Comparison of ENCODE assay signal across 8 cellular contexts in genomic region chr4:55321707-55322264, GRCh38. TPM values are rescaled to one million over a fixed set of nuclear protein-coding genes. Genes with fewer than 3 reads are reported as not detected.
DNase-seq lines count a peak whose midpoint lies in the region; ATAC-seq, FAIRE-seq and TF ChIP-seq lines count a peak whose summit lies in the region.

No MANE protein-coding gene starts in this region.

- H3K27ac ChIP-seq in esophagus squamous epithelium = no peak overlapping the region
- H3K27ac ChIP-seq in neural progenitor cell = no peak overlapping the region

- no peaks in the 10 kb centered on the region for H3K36me3 Mint-ChIP-seq in activated CD4-positive, alpha-beta memory T cell treated with anti-CD3 and anti-CD28 coated beads, Interleukin-2, amount 10 ng/mL, durations not matched to agents 7 days and 5 days (ENCODE audit: low read depth)
- H3K36me3 Mint-ChIP-seq in neural progenitor cell = no peaks in the 10 kb centered on the region

- 22 to 24% methylated on average over 8 of the region's 8 CpGs for WGBS in esophagus squamous epithelium, 2 donors

- H3K4me3 ChIP-seq in esophagus squamous epithelium = no peak overlapping the region
- no peak overlapping the region for H3K4me3 ChIP-seq in neural progenitor cell

- no peak overlapping the region for H3K9ac ChIP-seq in neural progenitor cell

- peaks cover 4% of the 10 kb centered on the region for H3K27me3 Mint-ChIP-seq in activated CD4-positive, alpha-beta memory T cell treated with anti-CD3 and anti-CD28 coated beads, Interleukin-2, amount 10 ng/mL, durations not matched to agents 7 days and 5 days
- no peaks in the 10 kb centered on the region for H3K27me3 Mint-ChIP-seq in neural progenitor cell (ENCODE audit: insufficient read depth, low read depth)

- no peak overlapping the region for H2AFZ ChIP-seq in neural progenitor cell (replicated peaks)

- H3K4me3 Mint-ChIP-seq in activated CD4-positive, alpha-beta memory T cell treated with anti-CD3 and anti-CD28 coated beads, Interleukin-2, amount 10 ng/mL, durations not matched to agents 7 days and 5 days = no peak overlapping the region
- no peak overlapping the region for H3K4me3 Mint-ChIP-seq in neural progenitor cell

- H3K36me3 ChIP-seq in esophagus squamous epithelium (no peaks in the 10 kb centered on the region), neural progenitor cell (no peaks in the 10 kb centered on the region)

- peaks cover 10% of the 10 kb centered on the region for H3K4me1 Mint-ChIP-seq in activated CD4-positive, alpha-beta memory T cell treated with anti-CD3 and anti-CD28 coated beads, Interleukin-2, amount 10 ng/mL, durations not matched to agents 7 days and 5 days
- H3K4me1 Mint-ChIP-seq in neural progenitor cell = no peaks in the 10 kb centered on the region

- no peaks in the 10 kb centered on the region for H3K9me3 Mint-ChIP-seq in activated CD4-positive, alpha-beta memory T cell treated with anti-CD3 and anti-CD28 coated beads, Interleukin-2, amount 10 ng/mL, durations not matched to agents 7 days and 5 days
- H3K9me3 Mint-ChIP-seq in neural progenitor cell = no peaks in the 10 kb centered on the region

- H3K27me3 ChIP-seq in esophagus squamous epithelium (no peaks in the 10 kb centered on the region), neural progenitor cell (no peaks in the 10 kb centered on the region)

- intact Hi-C loops in esophagus squamous epithelium (cut with DNase I) = no loop called here

- no peak for TF ChIP-seq POLR2A in esophagus squamous epithelium (IDR thresholded peaks at IDR 0.05)

- H3K27ac Mint-ChIP-seq in activated CD4-positive, alpha-beta memory T cell treated with anti-CD3 and anti-CD28 coated beads, Interleukin-2, amount 10 ng/mL, durations not matched to agents 7 days and 5 days = no peak overlapping the region
- H3K27ac Mint-ChIP-seq in neural progenitor cell = no peak overlapping the region

- DNase-seq in D721Med (ENCODE audit: insufficient read length, low spot score) (no peak), NCI-H526 treated with DMSO at 0.1 percent for 48 hours (lab: John Stamatoyannopoulos, UW) (peak; percentile 76), esophagus squamous epithelium (lab: John Stamatoyannopoulos, UW) (no peak), neural progenitor cell (ENCODE audit: low spot score) (peak; percentile 93), urothelium cell line (ENCODE audit: low spot score) (peak; percentile 63)
- peak; percentile 51 for DNase-seq in activated CD4-positive, alpha-beta memory T cell treated with anti-CD3 and anti-CD28 coated beads, Interleukin-2, amount 10 ng/mL, durations not matched to agents 7 days and 5 days

- no peaks in the 10 kb centered on the region for H3K79me2 ChIP-seq in neural progenitor cell (ENCODE audit: low read depth)

- H3K4me2 ChIP-seq in neural progenitor cell = no peak overlapping the region

- TF ChIP-seq CTCF in D721Med (IDR thresholded peaks at IDR 0.05; ENCODE audit: insufficient read depth, missing control alignments) (peak; percentile 84), esophagus squamous epithelium (IDR thresholded peaks at IDR 0.05) (peak in 4 of 6 experiments; percentile 46 to 76 (median 55)), neural progenitor cell (IDR thresholded peaks at IDR 0.05) (peak; percentile 89)

- POLR2A ChIA-PET in activated CD4-positive, alpha-beta memory T cell treated with anti-CD3 and anti-CD28 coated beads, Interleukin-2, amount 10 ng/mL, durations not matched to agents 7 days and 5 days (lab: Charles Lee) = no interaction called here

- no peaks in the 10 kb centered on the region for H4K20me1 ChIP-seq in neural progenitor cell (ENCODE audit: low read depth)

- H3K4me1 ChIP-seq in esophagus squamous epithelium = peaks cover 0 to 10% (median 4%) of the 10 kb centered on the region in 3 donors
- no peaks in the 10 kb centered on the region for H3K4me1 ChIP-seq in neural progenitor cell

- CTCF ChIA-PET in activated CD4-positive, alpha-beta memory T cell treated with anti-CD3 and anti-CD28 coated beads, Interleukin-2, amount 10 ng/mL, durations not matched to agents 7 days and 5 days (lab: Charles Lee) = interaction anchor here (1.2 to 1.8 kb wide), 6 partner anchors 9 to 137 kb away, joined by 3 to 8 read pairs (median 6); partner anchors contain the start of gene SRD5A3

- H3K9me3 ChIP-seq in esophagus squamous epithelium (no peaks in the 10 kb centered on the region), neural progenitor cell (ENCODE audit: low read depth) (no peaks in the 10 kb centered on the region)

- ATAC-seq in HG03521 (IDR thresholded peaks at IDR 0.05; ENCODE audit: unreplicated experiment) (peak; percentile 51), HG02973 (IDR thresholded peaks at IDR 0.05; ENCODE audit: unreplicated experiment) (no peak)

- H3F3A ChIP-seq in neural progenitor cell (ENCODE audit: low read depth) = no peaks in the 10 kb centered on the region

- FAIRE-seq in D721Med (lab: Jason Lieb, UNC) (no peak), urothelium cell line (lab: Jason Lieb, UNC) (peak; percentile 5)

RNA-seq across cellular contexts. Expression of gene SRD5A3, which starts 24.3 kb away (rescaled TPM):
- total RNA-seq in activated CD4-positive, alpha-beta memory T cell treated with anti-CD3 and anti-CD28 coated beads, Interleukin-2, amount 10 ng/mL, durations not matched to agents 7 days and 5 days = 10 to 100 TPM; 11.8 to 12.0 TPM
- total RNA-seq in esophagus squamous epithelium (10 to 100 TPM in 3 of 4 donors, 1 to 10 TPM in 1; 9.9 to 28.1 (median 18.4) TPM), neural progenitor cell (ENCODE audit: low replicate concordance) (13.2 and 22.7 TPM in 2 replicates)

Comparison
In these comparisons a context has a peak if more than half of its experiments do, and no peak if none do; other contexts are left out.
1. DNase-seq: peak in NCI-H526 treated with DMSO at 0.1 percent for 48 hours (single experiment), activated CD4-positive, alpha-beta memory T cell treated with anti-CD3 and anti-CD28 coated beads, Interleukin-2, amount 10 ng/mL, durations not matched to agents 7 days and 5 days (single experiment), neural progenitor cell (single experiment) and urothelium cell line (single experiment); none in D721Med (single experiment) and esophagus squamous epithelium (single experiment).
2. Peak in every context shown above with its lines, with median percentiles within 50 percentile points of each other: CTCF ChIP-seq.